In the genomic region with DNA sequence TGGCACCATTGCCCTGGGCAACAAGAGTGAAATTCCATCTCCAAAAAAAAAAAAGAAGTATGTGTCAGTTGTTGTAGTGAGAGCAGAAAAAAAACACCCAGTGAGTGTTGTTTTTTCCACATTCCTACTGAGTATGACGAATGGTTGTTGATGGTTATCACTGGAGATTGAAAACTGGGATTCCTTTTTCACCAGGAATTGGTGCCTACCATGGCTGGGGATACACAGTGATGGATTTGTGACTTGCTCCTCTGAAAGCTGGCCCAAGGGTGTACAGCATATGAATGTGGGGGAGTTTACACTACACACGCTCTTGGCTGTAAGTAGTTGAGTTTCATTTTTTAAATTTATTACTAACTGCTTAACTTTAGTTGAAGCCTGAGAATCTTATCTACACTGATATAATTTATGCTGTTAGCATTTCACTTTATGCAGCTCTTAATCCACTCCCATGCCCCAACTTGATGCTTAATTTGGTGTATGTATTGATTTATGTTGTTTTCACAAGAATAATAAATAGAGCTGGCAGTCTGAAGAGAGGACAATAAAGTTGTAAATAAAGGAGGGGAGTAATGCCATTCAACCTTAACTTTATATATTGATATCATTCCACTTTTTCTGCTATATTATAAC, we compare ENCODE assay signal across 24 cellular contexts. TPM values are rescaled to one million over a fixed set of nuclear protein-coding genes. Genes with fewer than 3 reads are reported as not detected.
A peak's percentile ranks its signal among the peaks of the same experiment; 100 is the strongest.
DNase-seq lines count a peak whose midpoint lies in the region; ATAC-seq, FAIRE-seq and TF ChIP-seq lines count a peak whose summit lies in the region.
"Had no signal": no experiment of that assay in that cellular context is flagged by ENCODE, and none has a peak within 500 bp of the region (broad histone marks: within the 10 kb centered on the region; RNA-seq: fewer than 3 reads in every experiment).

No MANE protein-coding gene starts in this region.

- TF ChIP-seq POLR2A in H54 (IDR thresholded peaks at IDR 0.05; ENCODE audit: low read depth, low read length): no peak

- peaks cover 23% of the 10 kb centered on the region for H3K79me1 ChIP-seq in trophoblast cell (ENCODE audit: low read length)

- no peaks in the 10 kb centered on the region for H3K79me2 ChIP-seq in trophoblast cell (ENCODE audit: control insufficient read depth, insufficient read depth, low read length, poor library complexity)

- peak; percentile 12 for DNase-seq in H54 (ENCODE audit: insufficient read length, low spot score)
- DNase-seq in adipocyte (ENCODE audit: low read depth): peak; percentile 73
- peak; percentile 75 for DNase-seq in fibroblast of pulmonary artery (ENCODE audit: low read depth)
- DNase-seq in trophoblast cell: peak; percentile 58 to 95
- DNase-seq in ACHN: no peak
- no peak for DNase-seq in activated CD4-positive, alpha-beta T cell treated with anti-CD3 and anti-CD28 coated beads for 4 hours
- DNase-seq: activated CD8-positive, alpha-beta T cell treated with anti-CD3 and anti-CD28 coated beads for 36 hours; activated naive CD4-positive, alpha-beta T cell treated with anti-CD3 and anti-CD28 coated beads for 36 hours; activated T-cell treated with anti-CD3 and anti-CD28 coated beads, Interleukin-2, amount 50 U/mL, for 24 hours; Calu3; effector CD4-positive, alpha-beta T cell; hippocampal formation; kidney; MV-4-11; NCI-H2029; NCI-H510A; nephron progenitor cell; psoas muscle; Right ventricle myocardium superior; spleen; stimulated activated CD8-positive, alpha-beta memory T cell treated with anti-CD3 and anti-CD28 coated beads, Interleukin-4, amount 100 ng/mL, for 48 hours had no signal

- H3K27me3 ChIP-seq in adipocyte (replicated peaks; ENCODE audit: control insufficient read depth, insufficient read depth, low read length): no peaks in the 10 kb centered on the region
- no peaks in the 10 kb centered on the region for H3K27me3 ChIP-seq in trophoblast cell (ENCODE audit: insufficient read depth, low read length)
- H3K27me3 ChIP-seq: spleen had no signal

- no peak overlapping the region for H3K4ac ChIP-seq in trophoblast cell (ENCODE audit: low read depth, low read length)

- H3K23ac ChIP-seq in trophoblast cell (ENCODE audit: low read length): no peak overlapping the region

- in situ Hi-C loops in ACHN (cut with HindIII; ENCODE audit: low pct_ligation_motif_present, low pct_unique_long_range_greater_than_20kb, low sequenced_read_pairs): no loop called here

- FAIRE-seq in H54 (lab: Jason Lieb, UNC): peak; percentile 58
- FAIRE-seq: bronchial epithelial cell, kidney had no signal

- no peak overlapping the region for H3K18ac ChIP-seq in trophoblast cell (ENCODE audit: low read length)

- no peak overlapping the region for H3K4me2 ChIP-seq in trophoblast cell (ENCODE audit: low read length)

- peak overlapping the region; percentile 97 for H4K91ac ChIP-seq in trophoblast cell (ENCODE audit: low read depth, low read length)

- no peak overlapping the region for H2BK120ac ChIP-seq in trophoblast cell (ENCODE audit: insufficient read depth, low read length, poor library complexity)

- no peak overlapping the region for H4K8ac ChIP-seq in trophoblast cell (ENCODE audit: low read depth, low read length)

- no peak for TF ChIP-seq CTCF in fibroblast of pulmonary artery (IDR thresholded peaks at IDR 0.05; ENCODE audit: low read length, missing control alignments)

- H3K9me3 ChIP-seq in adipocyte (ENCODE audit: control insufficient read depth, low read length): no peaks in the 10 kb centered on the region
- H3K9me3 ChIP-seq in trophoblast cell (ENCODE audit: insufficient read depth, low read depth, low read length): no peaks in the 10 kb centered on the region

- no peak overlapping the region for H4K12ac ChIP-seq in trophoblast cell (ENCODE audit: low read depth, low read length)

- H3K36me3 ChIP-seq in adipocyte (ENCODE audit: control insufficient read depth, insufficient read depth, low read length, severe bottlenecking) (no peaks in the 10 kb centered on the region), trophoblast cell (ENCODE audit: control insufficient read depth in 1 of 2, insufficient read depth in 2 of 2, low read length in 2 of 2) (no peaks in the 10 kb centered on the region)
- H3K36me3 ChIP-seq: spleen had no signal

- H3K27ac ChIP-seq in trophoblast cell (ENCODE audit: low read depth, low read length): peak overlapping the region; percentile 60
- H3K27ac ChIP-seq: psoas muscle, spleen had no signal

- H2BK12ac ChIP-seq in trophoblast cell (ENCODE audit: low read length): no peak overlapping the region

- H2AK5ac ChIP-seq in trophoblast cell (ENCODE audit: low read length): no peak overlapping the region

- no CpG with 5 or more reads among the region's 2 CpGs for WGBS in trophoblast cell (ENCODE audit: extremely low coverage, insufficient coverage, insufficient read length)

- H3K4me3 ChIP-seq in adipocyte (ENCODE audit: low read length) (peak overlapping the region; percentile 10), fibroblast of pulmonary artery (replicated peaks; ENCODE audit: low read depth, low read length) (no peak overlapping the region), trophoblast cell (ENCODE audit: low read depth, low read length) (no peak overlapping the region)
- H3K4me3 ChIP-seq: psoas muscle, spleen had no signal

- H2BK5ac ChIP-seq in trophoblast cell (ENCODE audit: low read depth, low read length, poor library complexity): no peak overlapping the region

- no peak overlapping the region for H3K14ac ChIP-seq in trophoblast cell (ENCODE audit: low read length)

- H2AFZ ChIP-seq in trophoblast cell (ENCODE audit: insufficient read depth, low read length, poor library complexity): no peak overlapping the region

- H3K9ac ChIP-seq in adipocyte (ENCODE audit: low read length): peak overlapping the region; percentile 16
- H3K9ac ChIP-seq in trophoblast cell (ENCODE audit: low read length): no peak overlapping the region

- H3K4me1 ChIP-seq in adipocyte (ENCODE audit: control insufficient read depth, insufficient read depth, low read length) (peaks cover 58% of the 10 kb centered on the region), trophoblast cell (ENCODE audit: control insufficient read depth in 1 of 2, insufficient read depth in 2 of 2, low read length in 2 of 2) (peaks cover 12 to 25% of the 10 kb centered on the region in 2 experiments)
- H3K4me1 ChIP-seq: psoas muscle had no signal

- no peak for ATAC-seq in activated CD4-positive, CD25-positive, alpha-beta regulatory T cell treated with anti-CD3 and anti-CD28 coated beads, Interleukin-2, amount 50 U/mL, for 24 hours
- ATAC-seq in HG03571 (IDR thresholded peaks at IDR 0.05; ENCODE audit: unreplicated experiment): no peak
- ATAC-seq: activated CD8-positive, alpha-beta T cell treated with anti-CD3 and anti-CD28 coated beads for 36 hours; psoas muscle had no signal

RNA-seq across cellular contexts. Expression of gene MME, which starts 56.0 kb away (rescaled TPM):
- polyA plus RNA-seq in trophoblast cell (2013): 50.0 and 50.8 TPM in 2 replicates

Comparison
In these comparisons a context has a peak if more than half of its experiments do, and no peak if none do; other contexts are left out.
1. DNase-seq: peak in H54 (single experiment), adipocyte (single experiment), fibroblast of pulmonary artery (single experiment) and trophoblast cell (2 of 2); none in ACHN (single experiment) and activated CD4-positive, alpha-beta T cell treated with anti-CD3 and anti-CD28 coated beads for 4 hours (0 of 2).